16 cellular contexts compared by ENCODE assay signal in the genomic region with DNA sequence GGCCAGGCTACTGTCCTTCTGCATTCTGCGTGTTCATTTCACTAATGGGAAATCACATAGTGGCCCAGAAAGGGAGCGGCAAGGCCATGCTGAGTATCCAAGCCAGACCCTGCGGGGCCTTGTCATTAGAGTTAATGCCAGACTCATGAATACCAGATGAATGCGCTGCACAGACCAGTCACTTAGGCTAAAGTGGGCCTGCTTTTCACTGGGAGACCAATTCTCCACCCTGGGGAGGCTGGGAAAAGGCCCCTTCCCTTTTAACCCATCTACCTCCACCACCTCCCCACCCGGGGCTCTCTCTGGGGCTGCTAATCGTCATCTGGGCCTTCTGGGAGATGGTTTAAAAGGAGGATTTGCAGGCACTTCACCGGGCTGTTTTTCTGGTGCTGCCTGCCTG. TPM values are rescaled to one million over a fixed set of nuclear protein-coding genes. Genes with fewer than 3 reads are reported as not detected.
DNase-seq lines count a peak whose midpoint lies in the region; FAIRE-seq and TF ChIP-seq lines count a peak whose summit lies in the region.
"Had no signal": no experiment of that assay in that cellular context is flagged by ENCODE, and none has a peak within 500 bp of the region (broad histone marks: within the 10 kb centered on the region; RNA-seq: fewer than 3 reads in every experiment).

No MANE protein-coding gene starts in this region.

- no peak for FAIRE-seq in frontal cortex (lab: Jason Lieb, UNC)
- FAIRE-seq: A204.1, G401.6, GM12891 had no signal

- DNase-seq in NCI-H82 (lab: John Stamatoyannopoulos, UW) (peak; percentile 43), NCI-H82 treated with DMSO at 0.1 percent for 48 hours (lab: John Stamatoyannopoulos, UW; ENCODE audit: unreplicated experiment) (no peak), SK-N-DZ (ENCODE audit: low spot score) (peak; percentile 35), left kidney (ENCODE audit: low read depth, low spot score) (peak; percentile 31), endothelial cell (ENCODE audit: low spot score) (no peak), frontal cortex (ENCODE audit: low spot score in 2 of 2) (no peak)
- no peak for DNase-seq in activated CD8-positive, alpha-beta memory T cell treated with anti-CD3 and anti-CD28 coated beads for 24 hours
- DNase-seq: CD4-positive, alpha-beta memory T cell; DMS79 treated with DMSO at 0.1 percent for 48 hours; EL; GM23248; H7 had no signal

- TF ChIP-seq CTCF in endothelial cell (IDR thresholded peaks at IDR 0.05; ENCODE audit: unreplicated experiment): no peak

- no peaks in the 10 kb centered on the region for H3K4me1 Mint-ChIP-seq in endothelial cell (ENCODE audit: unreplicated experiment)
- H3K4me1 Mint-ChIP-seq: B cell; CD4-positive, alpha-beta memory T cell had no signal

- H3K9me3 Mint-ChIP-seq in endothelial cell (ENCODE audit: unreplicated experiment): no peaks in the 10 kb centered on the region

- H3K36me3 Mint-ChIP-seq in endothelial cell (ENCODE audit: low read depth, unreplicated experiment): no peaks in the 10 kb centered on the region
- H3K36me3 Mint-ChIP-seq: CD4-positive, alpha-beta memory T cell had no signal

- H3K27me3 Mint-ChIP-seq in endothelial cell (ENCODE audit: unreplicated experiment): no peaks in the 10 kb centered on the region

- H3K4me3 Mint-ChIP-seq in endothelial cell (ENCODE audit: unreplicated experiment): no peak overlapping the region
- H3K4me3 Mint-ChIP-seq: B cell; CD4-positive, alpha-beta memory T cell had no signal

- no peak overlapping the region for H3K27ac Mint-ChIP-seq in endothelial cell (ENCODE audit: unreplicated experiment)
- H3K27ac Mint-ChIP-seq: B cell; CD4-positive, alpha-beta memory T cell had no signal

RNA-seq across cellular contexts. Expression of a gene that starts 17.1 kb away (rescaled TPM):
- polyA plus RNA-seq in SK-N-DZ (2014; cell fraction: cytosol; rRNA removed): 7.6 and 10.0 TPM in 2 replicates
- polyA plus RNA-seq in SK-N-DZ (2014; cell fraction: nucleus; rRNA removed): 5.2 and 7.3 TPM in 2 replicates
- 0.05 TPM for total RNA-seq in endothelial cell (ENCODE audit: unreplicated experiment)
- total RNA-seq in frontal cortex: 30.2 TPM
- total RNA-seq: CD4-positive, alpha-beta memory T cell; GM23248 had no signal
- polyA plus RNA-seq: CD4-positive, alpha-beta memory T cell; GM23248 had no signal

Comparison
In these comparisons a context has a peak if more than half of its experiments do, and no peak if none do; other contexts are left out.
1. DNase-seq: peak in NCI-H82 (single experiment), SK-N-DZ (single experiment) and left kidney (single experiment); none in NCI-H82 treated with DMSO at 0.1 percent for 48 hours (single experiment), endothelial cell (single experiment), activated CD8-positive, alpha-beta memory T cell treated with anti-CD3 and anti-CD28 coated beads for 24 hours (single experiment) and frontal cortex (0 of 2).
2. RNA of a gene that starts 17.1 kb away (total RNA-seq): 30.2 TPM in frontal cortex (single experiment); 0.05 TPM in endothelial cell (single experiment); every median in the first group is over 10 times any median in the second.